Comparison of ENCODE assay signal across 8 cellular contexts in genomic region chr18:26088482-26088881, GRCh38. TPM values are rescaled to one million over a fixed set of nuclear protein-coding genes. Genes with fewer than 3 reads are reported as not detected.
DNase-seq lines count a peak whose midpoint lies in the region; ATAC-seq, FAIRE-seq and TF ChIP-seq lines count a peak whose summit lies in the region.
"Had no signal": no experiment of that assay in that cellular context is flagged by ENCODE, and none has a peak within 500 bp of the region (broad histone marks: within the 10 kb centered on the region; RNA-seq: fewer than 3 reads in every experiment).

No MANE protein-coding gene starts in this region.

- no peaks in the 10 kb centered on the region for H3K27me3 ChIP-seq in endothelial cell of umbilical vein (ENCODE audit: control insufficient read depth in 2 of 2, insufficient read depth in 2 of 2, low read length in 2 of 2)
- no peaks in the 10 kb centered on the region for H3K27me3 ChIP-seq in sigmoid colon

- no peak for ATAC-seq in GM19324 (IDR thresholded peaks at IDR 0.05; ENCODE audit: low FRiP score, unreplicated experiment)

- no peaks in the 10 kb centered on the region for H3K9me3 ChIP-seq in endothelial cell of umbilical vein (replicated peaks; ENCODE audit: control insufficient read depth, insufficient read depth, low read length)
- H3K9me3 ChIP-seq in sigmoid colon = no peaks in the 10 kb centered on the region

- TF ChIP-seq POLR2A in GM12891 (IDR thresholded peaks at IDR 0.05; ENCODE audit: low read depth, low read length) = no peak
- no peak for TF ChIP-seq POLR2A in endothelial cell of umbilical vein (IDR thresholded peaks at IDR 0.05; ENCODE audit: low read depth, low read length)
- TF ChIP-seq POLR2A in sigmoid colon (IDR thresholded peaks at IDR 0.05) = no peak

- intact Hi-C loops in endothelial cell of umbilical vein (cut with micrococcal nuclease) = loop anchor here (2.0 to 10.0 kb wide), 3 partner anchors 24 to 54 kb away; no protein-coding TSS in a partner anchor
- intact Hi-C loops in sigmoid colon (cut with DNase I) = no loop called here

- H3K4me1 ChIP-seq in endothelial cell of umbilical vein (ENCODE audit: control insufficient read depth, extremely low read depth, insufficient read depth, low read length) (peaks cover 18% of the 10 kb centered on the region), sigmoid colon (peaks cover 0 to 34% (median 27%) of the 10 kb centered on the region in 4 donors)

- peaks cover 0 to 14% of the 10 kb centered on the region in 2 experiments for H3K36me3 ChIP-seq in endothelial cell of umbilical vein (ENCODE audit: control insufficient read depth in 2 of 2, extremely low read depth in 1 of 2, insufficient read depth in 2 of 2, low read length in 2 of 2)
- H3K36me3 ChIP-seq in sigmoid colon = peaks cover 0 to 30% (median 0%) of the 10 kb centered on the region in 4 donors

- CTCF ChIA-PET in endothelial cell of umbilical vein (lab: Charles Lee) = interaction anchor here (0.9 to 1.3 kb wide), 4 partner anchors 18 to 75 kb away, joined by 3 to 5 read pairs (median 3); no protein-coding TSS in a partner anchor

- H2AFZ ChIP-seq in endothelial cell of umbilical vein (ENCODE audit: low read depth, low read length) = no peak overlapping the region

- H3K9ac ChIP-seq in endothelial cell of umbilical vein (replicated peaks; ENCODE audit: extremely low read depth, insufficient read depth, low read length) = peak overlapping the region; percentile 99

- H3K4me2 ChIP-seq in endothelial cell of umbilical vein (ENCODE audit: insufficient read depth, low read length) = peak overlapping the region; percentile 80

- TF ChIP-seq CTCF in endothelial cell of umbilical vein (IDR thresholded peaks at IDR 0.05; ENCODE audit: extremely low read depth in 1 of 2, insufficient read depth in 1 of 2, low read depth in 1 of 2, low read length in 2 of 2) = no peak
- TF ChIP-seq CTCF in sigmoid colon (IDR thresholded peaks at IDR 0.05) = no peak

- dilution Hi-C loops in endothelial cell of umbilical vein (cut with MboI; ENCODE audit: extremely low pct_ligation_motif_present, low sequenced_read_pairs) = no loop called here

- H3K4me3 ChIP-seq in endothelial cell of umbilical vein (replicated peaks in 1 of 3; ENCODE audit: insufficient read depth in 1 of 3, low read depth in 1 of 3, low read length in 3 of 3) = peak overlapping the region; percentile 91 to 98 (median 91)
- H3K4me3 ChIP-seq in sigmoid colon = peak overlapping the region in 2 of 4 donors; percentile 85 to 87

- FAIRE-seq in GM12891 (lab: Jason Lieb, UNC) (peak; percentile 67), endothelial cell of umbilical vein (lab: Jason Lieb, UNC) (peak; percentile 33)

- BruUV-seq in endothelial cell of umbilical vein (replicated peaks; lab: Mats Ljungman, UMichigan) = no TSS peak

- no peaks in the 10 kb centered on the region for H3K9me1 ChIP-seq in endothelial cell of umbilical vein (replicated peaks; ENCODE audit: control insufficient read depth, extremely low read depth, insufficient read depth, low read length)

- no peak for TF ChIP-seq EP300 in sigmoid colon (IDR thresholded peaks at IDR 0.05)

- POLR2A ChIA-PET in endothelial cell of umbilical vein (lab: Charles Lee) = no interaction called here

- WGBS in sigmoid colon, 2 donors = 31 to 49% methylated on average over 3 of the region's 3 CpGs

- DNase-seq in GM12891 (ENCODE audit: insufficient read length, low spot score) (no peak), RKO (ENCODE audit: low spot score) (peak; percentile 49), endothelial cell of umbilical vein (ENCODE audit: low read depth, low spot score) (peak; percentile 40), sigmoid colon (no peak), NCI-H1436 treated with DMSO at 0.1 percent for 48 hours (lab: John Stamatoyannopoulos, UW) (no peak)
- no peak for DNase-seq in activated CD4-positive, CD25-positive, alpha-beta regulatory T cell (lab: John Stamatoyannopoulos, UW)
- DNase-seq: activated naive CD4-positive, alpha-beta T cell treated with anti-CD3 and anti-CD28 coated beads, Interleukin-2, amount 50 U/mL, for 16 hours had no signal

- H4K20me1 ChIP-seq in endothelial cell of umbilical vein (replicated peaks; ENCODE audit: control insufficient read depth, extremely low read depth, insufficient read depth, low read length) = peaks cover 10% of the 10 kb centered on the region

- H3K27ac ChIP-seq in endothelial cell of umbilical vein (ENCODE audit: insufficient read depth, low read depth, low read length) (no peak overlapping the region), sigmoid colon (peak overlapping the region in 3 of 4 donors; percentile 85 to 99 (median 96))

- H3K79me2 ChIP-seq in endothelial cell of umbilical vein (ENCODE audit: control insufficient read depth, insufficient read depth, low read length) = peaks cover 66% of the 10 kb centered on the region

TF ChIP-seq in GM12891, 5 proteins besides CTCF, POLR2A, EP300 and RAD21:
- no peak for TF ChIP-seq POLR2AphosphoS5 (IDR thresholded peaks at IDR 0.05; ENCODE audit: low read depth, low read length)
- TF ChIP-seq POU2F2 (IDR thresholded peaks at IDR 0.05; ENCODE audit: low read depth, low read length) = no peak
- no peak for TF ChIP-seq TAF1 (IDR thresholded peaks at IDR 0.05; ENCODE audit: low read depth, low read length)
- TF ChIP-seq PAX5 (IDR thresholded peaks at IDR 0.05; ENCODE audit: insufficient read depth, low read length, severe bottlenecking) = no peak
TF ChIP-seq in GM12891: peak in this region for 0.

TF ChIP-seq in endothelial cell of umbilical vein, 7 proteins besides CTCF, POLR2A, EP300 and RAD21:
- TF ChIP-seq GATA2 (IDR thresholded peaks at IDR 0.05; ENCODE audit: insufficient read depth, insufficient read length, low read depth, low read length) (no peak), MAX (IDR thresholded peaks at IDR 0.05; ENCODE audit: insufficient read depth, insufficient read length) (no peak), EZH2 (IDR thresholded peaks at IDR 0.05; ENCODE audit: borderline replicate concordance, low read depth, low read length, severe bottlenecking) (no peak), JUN (IDR thresholded peaks at IDR 0.05; ENCODE audit: borderline replicate concordance, insufficient read depth, insufficient read length, low read depth) (no peak), MYC (IDR thresholded peaks at IDR 0.05; ENCODE audit: low read depth, low read length) (no peak), FOS (IDR thresholded peaks at IDR 0.05; ENCODE audit: borderline replicate concordance, insufficient read depth, low read length) (no peak), POLR2AphosphoS5 (IDR thresholded peaks at IDR 0.05; ENCODE audit: insufficient read depth, low read depth, low read length) (no peak)

RNA-seq across cellular contexts. Expression of gene SS18, which starts 1.9 kb away (rescaled TPM):
- 27.0 TPM for polyA plus RNA-seq in GM12891 (2012; ENCODE audit: low read depth, missing spikeins)
- 68.4 TPM in 2 replicates for total RNA-seq in endothelial cell of umbilical vein
- 124 and 204 TPM in 2 replicates for polyA plus RNA-seq in endothelial cell of umbilical vein
- 73.7 and 85.0 TPM in 2 replicates for polyA plus RNA-seq in endothelial cell of umbilical vein (2011; cell fraction: cytosol; rRNA removed)
- polyA plus RNA-seq in endothelial cell of umbilical vein (2011; cell fraction: nucleus; rRNA removed) = 337 and 478 TPM in 2 replicates
- polyA plus RNA-seq in endothelial cell of umbilical vein (2012) = 44.0 and 54.1 TPM in 2 replicates
- 245 and 263 TPM in 2 replicates for polyA minus RNA-seq in endothelial cell of umbilical vein
- 140 TPM for polyA minus RNA-seq in endothelial cell of umbilical vein (2011; cell fraction: cytosol; rRNA and poly(A)+ RNA removed)
- 324 and 437 TPM in 2 replicates for polyA minus RNA-seq in endothelial cell of umbilical vein (2011; cell fraction: nucleus; rRNA and poly(A)+ RNA removed)
- 100 to 1,000 TPM in 1 of 4 donors, 10 to 100 TPM in 3; 89.2 to 204 (median 95.7) TPM for total RNA-seq in sigmoid colon
- polyA plus RNA-seq in sigmoid colon = 10 to 100 TPM; 22.8 to 33.2 (median 23.8) TPM

RNA-seq across cellular contexts. Expression of gene PSMA8, which starts 45.2 kb away (rescaled TPM):
- 4.3 TPM for polyA plus RNA-seq in GM12891 (2012; ENCODE audit: low read depth, missing spikeins)
- not detected in 2 replicates for total RNA-seq in endothelial cell of umbilical vein
- polyA plus RNA-seq in endothelial cell of umbilical vein = not detected in 2 replicates
- polyA plus RNA-seq in endothelial cell of umbilical vein (2011; cell fraction: cytosol; rRNA removed) = not detected in 2 replicates
- not detected in 2 replicates for polyA plus RNA-seq in endothelial cell of umbilical vein (2011; cell fraction: nucleus; rRNA removed)
- polyA plus RNA-seq in endothelial cell of umbilical vein (2012) = not detected in 2 replicates
- polyA minus RNA-seq in endothelial cell of umbilical vein = not detected in 2 replicates
- polyA minus RNA-seq in endothelial cell of umbilical vein (2011; cell fraction: cytosol; rRNA and poly(A)+ RNA removed) = not detected
- polyA minus RNA-seq in endothelial cell of umbilical vein (2011; cell fraction: nucleus; rRNA and poly(A)+ RNA removed) = not detected in 2 replicates
- total RNA-seq in sigmoid colon = not detected
- polyA plus RNA-seq in sigmoid colon = under 1 TPM in 1 of 3 donors, not detected in 2; 0.29 TPM

Comparison
In these comparisons a context has a peak if more than half of its experiments do, and no peak if none do; other contexts are left out.
1. DNase-seq: peak in RKO (single experiment) and endothelial cell of umbilical vein (single experiment); none in GM12891 (single experiment), sigmoid colon (single experiment), activated CD4-positive, CD25-positive, alpha-beta regulatory T cell (0 of 4) and NCI-H1436 treated with DMSO at 0.1 percent for 48 hours (single experiment).